15 cellular contexts compared by ENCODE assay signal in genomic region chr11:134170909-134171281, GRCh38.
"Had no signal": no experiment of that assay in that cellular context is flagged by ENCODE, and none has a peak within 500 bp of the region (broad histone marks: within the 10 kb centered on the region; RNA-seq: fewer than 3 reads in every experiment).

No MANE protein-coding gene starts in this region.

- H3K27me3 ChIP-seq: brain microvascular endothelial cell, gastroesophageal sphincter, suprapubic skin, upper lobe of right lung had no signal

- H3K4me3 ChIP-seq: gastroesophageal sphincter, left ventricle myocardium inferior, suprapubic skin, upper lobe of right lung had no signal

- H3K9me3 ChIP-seq: gastroesophageal sphincter, left ventricle myocardium inferior, suprapubic skin, upper lobe of right lung had no signal

- DNase-seq: activated CD4-positive, alpha-beta memory T cell treated with anti-CD3 and anti-CD28 coated beads, Interleukin-2, amount 10 ng/mL, durations not matched to agents 7 days and 5 days; activated CD4-positive, alpha-beta T cell treated with anti-CD3 and anti-CD28 coated beads for 36 hours; activated CD8-positive, alpha-beta memory T cell treated with anti-CD3 and anti-CD28 coated beads, Interleukin-2, amount 50 U/mL, for 4 hours; activated naive CD4-positive, alpha-beta T cell treated with anti-CD3 and anti-CD28 coated beads for 36 hours; brain microvascular endothelial cell; kidney; left ventricle myocardium inferior; nephron progenitor cell; stimulated activated CD4-positive, alpha-beta T cell treated with anti-CD3 and anti-CD28 coated beads, Interleukin-4, amount 100 ng/mL, for 1 hour; stimulated activated CD8-positive, alpha-beta memory T cell treated with anti-CD3 and anti-CD28 coated beads, Interleukin-4, amount 100 ng/mL, for 48 hours; stimulated activated naive CD8-positive, alpha-beta T cell treated with anti-CD3 and anti-CD28 coated beads, Interleukin-15, Interleukin-2, amounts not matched to agents 100 U/mL and 50 U/mL, for 24 hours; T-helper 9 cell; upper lobe of right lung had no signal

- H3K4me1 ChIP-seq: gastroesophageal sphincter, left ventricle myocardium inferior, suprapubic skin, upper lobe of right lung had no signal

- ATAC-seq: activated CD4-positive, alpha-beta T cell treated with anti-CD3 and anti-CD28 coated beads for 36 hours; gastroesophageal sphincter; stimulated activated naive CD8-positive, alpha-beta T cell treated with anti-CD3 and anti-CD28 coated beads, Interleukin-15, Interleukin-2, amounts not matched to agents 100 U/mL and 50 U/mL, for 24 hours; upper lobe of right lung had no signal

- H3K27ac ChIP-seq: brain microvascular endothelial cell, gastroesophageal sphincter, left ventricle myocardium inferior, suprapubic skin, upper lobe of right lung had no signal
